In genomic region chr14:23639048-23639890, GRCh38 we compare ENCODE assay signal across 1 cellular context.
A peak's percentile ranks its signal among the peaks of the same experiment; 100 is the strongest.
TF ChIP-seq lines count a peak whose summit lies in the region.

No MANE protein-coding gene starts in this region.

TF ChIP-seq in HepG2, 621 proteins besides CTCF, POLR2A, EP300 and RAD21 (continued from another document and continues in another):
- TF ChIP-seq RARA (CRISPR knock-in tag; IDR thresholded peaks at IDR 0.05) (peak; percentile 65; the same call in 1 of the 2 replicates), ZBTB49 (CRISPR knock-in tag; IDR thresholded peaks at IDR 0.05; ENCODE audit: borderline replicate concordance) (peak; percentile 17; the same call in 1 of the 2 replicates), ELF4 (CRISPR knock-in tag; IDR thresholded peaks at IDR 0.05; ENCODE audit: borderline replicate concordance) (no peak), HNRNPL (IDR thresholded peaks at IDR 0.05; ENCODE audit: low read depth, low read length) (peak; percentile 98), ZBTB42 (CRISPR knock-in tag; IDR thresholded peaks at IDR 0.05) (peak; percentile 68), ZNF740 (CRISPR knock-in tag; IDR thresholded peaks at IDR 0.05) (no peak), ZNF580 (CRISPR knock-in tag; IDR thresholded peaks at IDR 0.05; ENCODE audit: borderline replicate concordance, low read depth) (peak; percentile 86), ZNF597 (CRISPR knock-in tag; IDR thresholded peaks at IDR 0.05) (no peak), MEF2D (CRISPR knock-in tag; IDR thresholded peaks at IDR 0.05) (peak; percentile 97), CBX1 (IDR thresholded peaks at IDR 0.05; ENCODE audit: low read depth) (no peak), AKNA (CRISPR knock-in tag; IDR thresholded peaks at IDR 0.05; ENCODE audit: borderline replicate concordance) (no peak), SNRNP70 (IDR thresholded peaks at IDR 0.05; ENCODE audit: low read depth, low read length) (peak; percentile 94), HMG20A (CRISPR knock-in tag; IDR thresholded peaks at IDR 0.05; ENCODE audit: borderline replicate concordance) (no peak), ZMYM3 (CRISPR knock-in tag; IDR thresholded peaks at IDR 0.05) (peak; percentile 54), MATR3 (CRISPR knock-in tag; IDR thresholded peaks at IDR 0.05) (peak; percentile 96), IRF9 (CRISPR knock-in tag; IDR thresholded peaks at IDR 0.05; ENCODE audit: borderline replicate concordance) (peak; percentile 95), ZNF260 (CRISPR knock-in tag; IDR thresholded peaks at IDR 0.05; ENCODE audit: borderline replicate concordance, low read depth) (no peak), KLF13 (CRISPR knock-in tag; IDR thresholded peaks at IDR 0.05) (peak; percentile 21), ZNF556 (CRISPR knock-in tag; IDR thresholded peaks at IDR 0.05; ENCODE audit: borderline replicate concordance) (no peak; the same call in 1 of the 2 replicates), ZNF326 (CRISPR knock-in tag; IDR thresholded peaks at IDR 0.05; ENCODE audit: borderline replicate concordance) (peak; percentile 96), ZFP62 (CRISPR knock-in tag; IDR thresholded peaks at IDR 0.05) (no peak), NRL (CRISPR knock-in tag; IDR thresholded peaks at IDR 0.05; ENCODE audit: borderline replicate concordance) (no peak), ZNF44 (CRISPR knock-in tag; IDR thresholded peaks at IDR 0.05) (peak; percentile 99), CENPT (CRISPR knock-in tag; IDR thresholded peaks at IDR 0.05; ENCODE audit: low read depth) (no peak), MXI1 (IDR thresholded peaks at IDR 0.05; ENCODE audit: borderline replicate concordance, low read depth, low read length) (no peak), GATAD1 (CRISPR knock-in tag; IDR thresholded peaks at IDR 0.05) (peak; percentile 67), ZNF652 (CRISPR knock-in tag; IDR thresholded peaks at IDR 0.05; ENCODE audit: borderline replicate concordance, low read depth) (no peak), FOXK1 (CRISPR knock-in tag; IDR thresholded peaks at IDR 0.05; ENCODE audit: borderline replicate concordance, low read depth) (peak; percentile 74; the same call in 1 of the 2 replicates), MTERF4 (CRISPR knock-in tag; IDR thresholded peaks at IDR 0.05) (no peak), NCOA1 (CRISPR knock-in tag; IDR thresholded peaks at IDR 0.05) (peak; percentile 82), SCMH1 (CRISPR knock-in tag; IDR thresholded peaks at IDR 0.05; ENCODE audit: borderline replicate concordance) (no peak), ZNF30 (CRISPR knock-in tag; IDR thresholded peaks at IDR 0.05) (0 out of 2 replicates have a peak, but pooled peaks have one; percentile 56), ATF7 (IDR thresholded peaks at IDR 0.05) (no peak), ATF7 (CRISPR knock-in tag; IDR thresholded peaks at IDR 0.05) (peak; percentile 93), TAF1 (CRISPR knock-in tag; IDR thresholded peaks at IDR 0.05) (peak; percentile 50), ATF7-NPFF (CRISPR knock-in tag; IDR thresholded peaks at IDR 0.05; ENCODE audit: low read depth) (peak; percentile 94; the same call in 1 of the 2 replicates), SAFB2 (CRISPR knock-in tag; IDR thresholded peaks at IDR 0.05; ENCODE audit: borderline replicate concordance, low read depth) (peak; percentile 97), ZNF383 (CRISPR knock-in tag; IDR thresholded peaks at IDR 0.05; ENCODE audit: borderline replicate concordance) (peak; percentile 96; the same call in 1 of the 2 replicates)
- TF ChIP-seq, protein P1, sequence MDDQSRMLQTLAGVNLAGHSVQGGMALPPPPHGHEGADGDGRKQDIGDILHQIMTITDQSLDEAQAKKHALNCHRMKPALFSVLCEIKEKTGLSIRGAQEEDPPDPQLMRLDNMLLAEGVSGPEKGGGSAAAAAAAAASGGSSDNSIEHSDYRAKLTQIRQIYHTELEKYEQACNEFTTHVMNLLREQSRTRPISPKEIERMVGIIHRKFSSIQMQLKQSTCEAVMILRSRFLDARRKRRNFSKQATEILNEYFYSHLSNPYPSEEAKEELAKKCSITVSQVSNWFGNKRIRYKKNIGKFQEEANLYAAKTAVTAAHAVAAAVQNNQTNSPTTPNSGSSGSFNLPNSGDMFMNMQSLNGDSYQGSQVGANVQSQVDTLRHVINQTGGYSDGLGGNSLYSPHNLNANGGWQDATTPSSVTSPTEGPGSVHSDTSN (CRISPR knock-in tag; IDR thresholded peaks at IDR 0.05; ENCODE audit: borderline replicate concordance), result no peak
- TF ChIP-seq, protein P2, sequence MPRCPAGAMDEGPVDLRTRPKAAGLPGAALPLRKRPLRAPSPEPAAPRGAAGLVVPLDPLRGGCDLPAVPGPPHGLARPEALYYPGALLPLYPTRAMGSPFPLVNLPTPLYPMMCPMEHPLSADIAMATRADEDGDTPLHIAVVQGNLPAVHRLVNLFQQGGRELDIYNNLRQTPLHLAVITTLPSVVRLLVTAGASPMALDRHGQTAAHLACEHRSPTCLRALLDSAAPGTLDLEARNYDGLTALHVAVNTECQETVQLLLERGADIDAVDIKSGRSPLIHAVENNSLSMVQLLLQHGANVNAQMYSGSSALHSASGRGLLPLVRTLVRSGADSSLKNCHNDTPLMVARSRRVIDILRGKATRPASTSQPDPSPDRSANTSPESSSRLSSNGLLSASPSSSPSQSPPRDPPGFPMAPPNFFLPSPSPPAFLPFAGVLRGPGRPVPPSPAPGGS (CRISPR knock-in tag; IDR thresholded peaks at IDR 0.05), result peak; percentile 100
- TF ChIP-seq, protein P3, sequence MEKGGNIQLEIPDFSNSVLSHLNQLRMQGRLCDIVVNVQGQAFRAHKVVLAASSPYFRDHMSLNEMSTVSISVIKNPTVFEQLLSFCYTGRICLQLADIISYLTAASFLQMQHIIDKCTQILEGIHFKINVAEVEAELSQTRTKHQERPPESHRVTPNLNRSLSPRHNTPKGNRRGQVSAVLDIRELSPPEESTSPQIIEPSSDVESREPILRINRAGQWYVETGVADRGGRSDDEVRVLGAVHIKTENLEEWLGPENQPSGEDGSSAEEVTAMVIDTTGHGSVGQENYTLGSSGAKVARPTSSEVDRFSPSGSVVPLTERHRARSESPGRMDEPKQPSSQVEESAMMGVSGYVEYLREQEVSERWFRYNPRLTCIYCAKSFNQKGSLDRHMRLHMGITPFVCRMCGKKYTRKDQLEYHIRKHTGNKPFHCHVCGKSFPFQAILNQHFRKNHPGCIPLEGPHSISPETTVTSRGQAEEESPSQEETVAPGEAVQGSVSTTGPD (CRISPR knock-in tag; IDR thresholded peaks at IDR 0.05), result no peak
- TF ChIP-seq, protein P4, sequence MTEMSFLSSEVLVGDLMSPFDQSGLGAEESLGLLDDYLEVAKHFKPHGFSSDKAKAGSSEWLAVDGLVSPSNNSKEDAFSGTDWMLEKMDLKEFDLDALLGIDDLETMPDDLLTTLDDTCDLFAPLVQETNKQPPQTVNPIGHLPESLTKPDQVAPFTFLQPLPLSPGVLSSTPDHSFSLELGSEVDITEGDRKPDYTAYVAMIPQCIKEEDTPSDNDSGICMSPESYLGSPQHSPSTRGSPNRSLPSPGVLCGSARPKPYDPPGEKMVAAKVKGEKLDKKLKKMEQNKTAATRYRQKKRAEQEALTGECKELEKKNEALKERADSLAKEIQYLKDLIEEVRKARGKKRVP (CRISPR knock-in tag; IDR thresholded peaks at IDR 0.05), result peak in 1 of 2 experiments; percentile 77; a peak in 2 of 4 replicates
- TF ChIP-seq, protein P5, sequence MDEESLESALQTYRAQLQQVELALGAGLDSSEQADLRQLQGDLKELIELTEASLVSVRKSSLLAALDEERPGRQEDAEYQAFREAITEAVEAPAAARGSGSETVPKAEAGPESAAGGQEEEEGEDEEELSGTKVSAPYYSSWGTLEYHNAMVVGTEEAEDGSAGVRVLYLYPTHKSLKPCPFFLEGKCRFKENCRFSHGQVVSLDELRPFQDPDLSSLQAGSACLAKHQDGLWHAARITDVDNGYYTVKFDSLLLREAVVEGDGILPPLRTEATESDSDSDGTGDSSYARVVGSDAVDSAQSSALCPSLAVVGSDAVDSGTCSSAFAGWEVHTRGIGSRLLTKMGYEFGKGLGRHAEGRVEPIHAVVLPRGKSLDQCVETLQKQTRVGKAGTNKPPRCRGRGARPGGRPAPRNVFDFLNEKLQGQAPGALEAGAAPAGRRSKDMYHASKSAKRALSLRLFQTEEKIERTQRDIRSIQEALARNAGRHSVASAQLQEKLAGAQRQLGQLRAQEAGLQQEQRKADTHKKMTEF (CRISPR knock-in tag; IDR thresholded peaks at IDR 0.05), result peak; percentile 88
- TF ChIP-seq, protein P6, sequence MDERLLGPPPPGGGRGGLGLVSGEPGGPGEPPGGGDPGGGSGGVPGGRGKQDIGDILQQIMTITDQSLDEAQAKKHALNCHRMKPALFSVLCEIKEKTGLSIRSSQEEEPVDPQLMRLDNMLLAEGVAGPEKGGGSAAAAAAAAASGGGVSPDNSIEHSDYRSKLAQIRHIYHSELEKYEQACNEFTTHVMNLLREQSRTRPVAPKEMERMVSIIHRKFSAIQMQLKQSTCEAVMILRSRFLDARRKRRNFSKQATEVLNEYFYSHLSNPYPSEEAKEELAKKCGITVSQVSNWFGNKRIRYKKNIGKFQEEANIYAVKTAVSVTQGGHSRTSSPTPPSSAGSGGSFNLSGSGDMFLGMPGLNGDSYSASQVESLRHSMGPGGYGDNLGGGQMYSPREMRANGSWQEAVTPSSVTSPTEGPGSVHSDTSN (CRISPR knock-in tag; IDR thresholded peaks at IDR 0.05), result no peak
